1 cellular context compared by ENCODE assay signal in the genomic region with DNA sequence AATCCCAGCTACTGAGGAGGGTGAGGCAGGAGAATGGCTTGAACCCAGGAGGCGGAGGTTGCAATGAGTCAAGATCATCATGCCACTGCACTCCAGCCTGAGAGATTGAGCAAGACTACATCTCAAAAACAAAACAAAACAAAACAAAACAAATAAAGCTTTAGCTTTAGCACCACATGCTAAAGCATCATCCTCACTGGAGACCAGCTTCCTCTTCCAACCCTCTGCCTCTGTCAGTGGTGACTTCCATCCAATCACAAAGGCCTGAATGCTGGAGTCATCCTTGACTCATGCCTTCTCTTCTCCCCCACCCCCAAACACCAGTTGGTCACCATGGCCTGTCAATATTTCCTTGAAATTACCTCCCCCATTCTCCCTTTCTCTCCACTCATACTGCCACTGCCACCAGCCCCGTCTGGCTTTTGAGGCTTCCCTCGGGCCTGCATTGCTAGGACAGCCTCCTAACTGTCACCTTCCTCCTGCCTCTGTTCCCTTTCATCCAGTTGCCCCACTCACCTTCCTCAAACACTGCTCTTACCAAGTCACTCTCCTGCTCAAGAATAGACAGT.
TF ChIP-seq lines count a peak whose summit lies in the region.

No MANE protein-coding gene starts in this region.

TF ChIP-seq in HEK293T, 16 proteins besides CTCF, POLR2A, EP300 and RAD21:
- TF ChIP-seq NFRKB (IDR thresholded peaks at IDR 0.05): no peak
- TF ChIP-seq TARDBP (IDR thresholded peaks at IDR 0.05): no peak
- no peak for TF ChIP-seq ARNT (IDR thresholded peaks at IDR 0.05)
- TF ChIP-seq, protein P1, sequence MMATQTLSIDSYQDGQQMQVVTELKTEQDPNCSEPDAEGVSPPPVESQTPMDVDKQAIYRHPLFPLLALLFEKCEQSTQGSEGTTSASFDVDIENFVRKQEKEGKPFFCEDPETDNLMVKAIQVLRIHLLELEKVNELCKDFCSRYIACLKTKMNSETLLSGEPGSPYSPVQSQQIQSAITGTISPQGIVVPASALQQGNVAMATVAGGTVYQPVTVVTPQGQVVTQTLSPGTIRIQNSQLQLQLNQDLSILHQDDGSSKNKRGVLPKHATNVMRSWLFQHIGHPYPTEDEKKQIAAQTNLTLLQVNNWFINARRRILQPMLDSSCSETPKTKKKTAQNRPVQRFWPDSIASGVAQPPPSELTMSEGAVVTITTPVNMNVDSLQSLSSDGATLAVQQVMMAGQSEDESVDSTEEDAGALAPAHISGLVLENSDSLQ (IDR thresholded peaks at IDR 0.05): no peak
- no peak for TF ChIP-seq BHLHE40 (IDR thresholded peaks at IDR 0.05; ENCODE audit: borderline replicate concordance)
- TF ChIP-seq FOXK2 (IDR thresholded peaks at IDR 0.05): no peak
- no peak for TF ChIP-seq CTBP1 (IDR thresholded peaks at IDR 0.05; ENCODE audit: borderline replicate concordance)
- no peak for TF ChIP-seq HDGF (IDR thresholded peaks at IDR 0.05; ENCODE audit: borderline replicate concordance)
- TF ChIP-seq FOXM1 (IDR thresholded peaks at IDR 0.05; ENCODE audit: borderline replicate concordance): no peak
- TF ChIP-seq L3MBTL2 (conservative IDR thresholded peaks at IDR 0.05): no peak
- TF ChIP-seq ZNF384 (IDR thresholded peaks at IDR 0.05): no peak
- TF ChIP-seq SUZ12 (IDR thresholded peaks at IDR 0.05): no peak
- no peak for TF ChIP-seq LEF1 (IDR thresholded peaks at IDR 0.05; ENCODE audit: borderline replicate concordance)
- TF ChIP-seq FOXA1 (IDR thresholded peaks at IDR 0.05): no peak
- TF ChIP-seq ELF4 (IDR thresholded peaks at IDR 0.05): no peak
- no peak for TF ChIP-seq SP1 (IDR thresholded peaks at IDR 0.05)
